Comparison of ENCODE assay signal across 11 cellular contexts in the genomic region with DNA sequence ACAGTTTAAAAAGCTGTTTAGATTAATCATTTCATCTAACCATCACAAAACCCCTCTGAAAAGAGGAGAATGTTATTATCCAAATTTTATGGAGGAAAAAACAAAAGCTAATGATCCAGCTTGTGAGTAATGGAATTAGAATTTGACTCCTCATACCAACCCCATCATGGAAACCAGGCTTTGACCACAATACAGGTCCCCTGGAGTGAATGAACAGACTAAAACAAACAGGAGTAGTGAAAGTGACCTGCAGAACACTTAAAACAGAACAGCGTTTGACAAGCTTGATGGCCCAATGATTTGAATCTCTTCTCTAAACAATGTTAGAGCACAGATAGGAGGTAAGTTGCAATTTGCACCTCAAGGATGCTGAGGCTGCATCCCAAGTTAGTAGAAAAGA.
DNase-seq lines count a peak whose midpoint lies in the region; ATAC-seq and TF ChIP-seq lines count a peak whose summit lies in the region.
"Had no signal": no experiment of that assay in that cellular context is flagged by ENCODE, and none has a peak within 500 bp of the region (broad histone marks: within the 10 kb centered on the region; RNA-seq: fewer than 3 reads in every experiment).

No MANE protein-coding gene starts in this region.

- H3K36me3 ChIP-seq in GM23338 (ENCODE audit: insufficient read depth) (no peaks in the 10 kb centered on the region), hepatocyte (replicated peaks; ENCODE audit: insufficient read depth, low read depth) (no peaks in the 10 kb centered on the region)
- H3K36me3 ChIP-seq: thyroid gland had no signal

- WGBS in hepatocyte (ENCODE audit: low lambda C conversion rate, missing lambda C conversion rate), result 24% methylated on average over 1 of the region's 1 CpG

- H3K9me2 ChIP-seq in GM23338 (ENCODE audit: insufficient read depth) (no peaks in the 10 kb centered on the region), hepatocyte (replicated peaks; ENCODE audit: insufficient read depth) (no peaks in the 10 kb centered on the region)

- ATAC-seq in GM23338 (no peak), HG02610 (IDR thresholded peaks at IDR 0.05; ENCODE audit: unreplicated experiment) (no peak)

- peaks cover 3% of the 10 kb centered on the region; the same call in 2 of the 3 replicates for H3K9me3 Mint-ChIP-seq in GM23338

- no peak overlapping the region for H3K27ac Mint-ChIP-seq in GM23338
- H3K27ac Mint-ChIP-seq: activated naive CD8-positive, alpha-beta T cell had no signal

- TF ChIP-seq CTCF in GM23338 (conservative IDR thresholded peaks at IDR 0.05; ENCODE audit: low read depth in 2 of 2) (no peak), hepatocyte (IDR thresholded peaks at IDR 0.05; ENCODE audit: poor library complexity) (no peak)

- H3K27ac ChIP-seq in GM23338 (ENCODE audit: low read depth) (no peak overlapping the region), hepatocyte (no peak overlapping the region)
- H3K27ac ChIP-seq: thyroid gland had no signal

- no peaks in the 10 kb centered on the region for H3K27me3 ChIP-seq in GM23338 (ENCODE audit: insufficient read depth)
- no peaks in the 10 kb centered on the region for H3K27me3 ChIP-seq in hepatocyte
- H3K27me3 ChIP-seq: thyroid gland had no signal

- H3F3A ChIP-seq in GM23338 (replicated peaks; ENCODE audit: low read depth), result no peaks in the 10 kb centered on the region

- peaks cover 7% of the 10 kb centered on the region for H3K9me3 ChIP-seq in hepatocyte (ENCODE audit: low read depth)
- H3K9me3 ChIP-seq: thyroid gland had no signal

- H2AFZ ChIP-seq in GM23338 (no peak overlapping the region), hepatocyte (no peak overlapping the region)

- H4K20me1 ChIP-seq in GM23338 (replicated peaks; ENCODE audit: insufficient read depth) (no peaks in the 10 kb centered on the region), hepatocyte (ENCODE audit: insufficient read depth, poor library complexity, severe bottlenecking) (no peaks in the 10 kb centered on the region)

- H3K27me3 Mint-ChIP-seq in GM23338 (ENCODE audit: insufficient read depth, low read depth, poor library complexity), result no peaks in the 10 kb centered on the region

- H3K79me2 ChIP-seq in GM23338 (replicated peaks; ENCODE audit: insufficient read depth) (no peaks in the 10 kb centered on the region), hepatocyte (no peaks in the 10 kb centered on the region)

- H3K36me3 Mint-ChIP-seq in GM23338 (ENCODE audit: low read depth), result no peaks in the 10 kb centered on the region; the same call in 2 of the 3 replicates

- no peak overlapping the region for H3K4me3 ChIP-seq in GM23338
- H3K4me3 ChIP-seq in hepatocyte, result no peak overlapping the region
- H3K4me3 ChIP-seq: thyroid gland had no signal

- H3K4me3 Mint-ChIP-seq in GM23338, result no peak overlapping the region
- H3K4me3 Mint-ChIP-seq: activated naive CD8-positive, alpha-beta T cell had no signal

- H3K4me1 Mint-ChIP-seq in GM23338, result peaks cover 10% of the 10 kb centered on the region; the same call in 2 of the 3 replicates

- DNase-seq in GM23338 (ENCODE audit: low spot score) (peak; percentile 28), NCI-H69 (lab: John Stamatoyannopoulos, UW) (peak; percentile 91), fibroblast of gingiva (ENCODE audit: low read depth) (peak; percentile 67), renal cortical epithelial cell (ENCODE audit: low read depth) (peak; percentile 99), hepatocyte (ENCODE audit: low spot score) (no peak)
- DNase-seq in activated CD4-positive, alpha-beta T cell treated with anti-CD3 and anti-CD28 coated beads, Interleukin-2, amount 50 U/mL, for 4 hours, result no peak
- DNase-seq: activated CD4-positive, alpha-beta T cell treated with anti-CD3 and anti-CD28 coated beads, Interleukin-2, amount 50 U/mL, for 1 hour; NCI-H774; thyroid gland had no signal

- H3K4me2 ChIP-seq in GM23338, result no peak overlapping the region
- no peak overlapping the region for H3K4me2 ChIP-seq in hepatocyte

- no peaks in the 10 kb centered on the region for H3K4me1 ChIP-seq in GM23338 (ENCODE audit: insufficient read depth)
- no peaks in the 10 kb centered on the region for H3K4me1 ChIP-seq in hepatocyte (ENCODE audit: insufficient read depth)
- H3K4me1 ChIP-seq: thyroid gland had no signal

TF ChIP-seq in GM23338, 12 proteins besides CTCF, POLR2A, EP300 and RAD21 (continues in another document):
- TF ChIP-seq, protein P1, sequence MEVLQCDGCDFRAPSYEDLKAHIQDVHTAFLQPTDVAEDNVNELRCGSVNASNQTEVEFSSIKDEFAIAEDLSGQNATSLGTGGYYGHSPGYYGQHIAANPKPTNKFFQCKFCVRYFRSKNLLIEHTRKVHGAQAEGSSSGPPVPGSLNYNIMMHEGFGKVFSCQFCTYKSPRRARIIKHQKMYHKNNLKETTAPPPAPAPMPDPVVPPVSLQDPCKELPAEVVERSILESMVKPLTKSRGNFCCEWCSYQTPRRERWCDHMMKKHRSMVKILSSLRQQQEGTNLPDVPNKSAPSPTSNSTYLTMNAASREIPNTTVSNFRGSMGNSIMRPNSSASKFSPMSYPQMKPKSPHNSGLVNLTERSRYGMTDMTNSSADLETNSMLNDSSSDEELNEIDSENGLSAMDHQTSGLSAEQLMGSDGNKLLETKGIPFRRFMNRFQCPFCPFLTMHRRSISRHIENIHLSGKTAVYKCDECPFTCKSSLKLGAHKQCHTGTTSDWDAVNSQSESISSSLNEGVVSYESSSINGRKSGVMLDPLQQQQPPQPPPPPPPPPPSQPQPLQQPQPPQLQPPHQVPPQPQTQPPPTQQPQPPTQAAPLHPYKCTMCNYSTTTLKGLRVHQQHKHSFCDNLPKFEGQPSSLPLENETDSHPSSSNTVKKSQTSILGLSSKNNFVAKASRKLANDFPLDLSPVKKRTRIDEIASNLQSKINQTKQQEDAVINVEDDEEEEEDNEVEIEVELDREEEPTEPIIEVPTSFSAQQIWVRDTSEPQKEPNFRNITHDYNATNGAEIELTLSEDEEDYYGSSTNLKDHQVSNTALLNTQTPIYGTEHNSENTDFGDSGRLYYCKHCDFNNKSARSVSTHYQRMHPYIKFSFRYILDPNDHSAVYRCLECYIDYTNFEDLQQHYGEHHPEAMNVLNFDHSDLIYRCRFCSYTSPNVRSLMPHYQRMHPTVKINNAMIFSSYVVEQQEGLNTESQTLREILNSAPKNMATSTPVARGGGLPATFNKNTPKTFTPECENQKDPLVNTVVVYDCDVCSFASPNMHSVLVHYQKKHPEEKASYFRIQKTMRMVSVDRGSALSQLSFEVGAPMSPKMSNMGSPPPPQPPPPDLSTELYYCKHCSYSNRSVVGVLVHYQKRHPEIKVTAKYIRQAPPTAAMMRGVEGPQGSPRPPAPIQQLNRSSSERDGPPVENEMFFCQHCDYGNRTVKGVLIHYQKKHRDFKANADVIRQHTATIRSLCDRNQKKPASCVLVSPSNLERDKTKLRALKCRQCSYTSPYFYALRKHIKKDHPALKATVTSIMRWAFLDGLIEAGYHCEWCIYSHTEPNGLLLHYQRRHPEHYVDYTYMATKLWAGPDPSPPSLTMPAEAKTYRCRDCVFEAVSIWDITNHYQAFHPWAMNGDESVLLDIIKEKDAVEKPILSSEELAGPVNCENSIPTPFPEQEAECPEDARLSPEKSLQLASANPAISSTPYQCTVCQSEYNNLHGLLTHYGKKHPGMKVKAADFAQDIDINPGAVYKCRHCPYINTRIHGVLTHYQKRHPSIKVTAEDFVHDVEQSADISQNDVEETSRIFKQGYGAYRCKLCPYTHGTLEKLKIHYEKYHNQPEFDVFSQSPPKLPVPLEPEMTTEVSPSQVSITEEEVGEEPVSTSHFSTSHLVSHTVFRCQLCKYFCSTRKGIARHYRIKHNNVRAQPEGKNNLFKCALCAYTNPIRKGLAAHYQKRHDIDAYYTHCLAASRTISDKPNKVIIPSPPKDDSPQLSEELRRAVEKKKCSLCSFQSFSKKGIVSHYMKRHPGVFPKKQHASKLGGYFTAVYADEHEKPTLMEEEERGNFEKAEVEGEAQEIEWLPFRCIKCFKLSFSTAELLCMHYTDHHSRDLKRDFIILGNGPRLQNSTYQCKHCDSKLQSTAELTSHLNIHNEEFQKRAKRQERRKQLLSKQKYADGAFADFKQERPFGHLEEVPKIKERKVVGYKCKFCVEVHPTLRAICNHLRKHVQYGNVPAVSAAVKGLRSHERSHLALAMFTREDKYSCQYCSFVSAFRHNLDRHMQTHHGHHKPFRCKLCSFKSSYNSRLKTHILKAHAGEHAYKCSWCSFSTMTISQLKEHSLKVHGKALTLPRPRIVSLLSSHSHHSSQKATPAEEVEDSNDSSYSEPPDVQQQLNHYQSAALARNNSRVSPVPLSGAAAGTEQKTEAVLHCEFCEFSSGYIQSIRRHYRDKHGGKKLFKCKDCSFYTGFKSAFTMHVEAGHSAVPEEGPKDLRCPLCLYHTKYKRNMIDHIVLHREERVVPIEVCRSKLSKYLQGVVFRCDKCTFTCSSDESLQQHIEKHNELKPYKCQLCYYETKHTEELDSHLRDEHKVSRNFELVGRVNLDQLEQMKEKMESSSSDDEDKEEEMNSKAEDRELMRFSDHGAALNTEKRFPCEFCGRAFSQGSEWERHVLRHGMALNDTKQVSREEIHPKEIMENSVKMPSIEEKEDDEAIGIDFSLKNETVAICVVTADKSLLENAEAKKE (CRISPR knock-in tag; IDR thresholded peaks at IDR 0.05), result no peak
- TF ChIP-seq JUNB (IDR thresholded peaks at IDR 0.05; ENCODE audit: unreplicated experiment) (no peak), EZH2 (IDR thresholded peaks at IDR 0.05; ENCODE audit: low read depth, unreplicated experiment) (no peak), EZH2phosphoT487 (IDR thresholded peaks at IDR 0.05; ENCODE audit: unreplicated experiment) (no peak), STAT1 (IDR thresholded peaks at IDR 0.05; ENCODE audit: unreplicated experiment) (no peak), NANOG (IDR thresholded peaks at IDR 0.05; ENCODE audit: borderline replicate concordance) (no peak), ZNF331 (CRISPR knock-in tag; IDR thresholded peaks at IDR 0.05; ENCODE audit: low read depth) (no peak)
- TF ChIP-seq, protein P2, sequence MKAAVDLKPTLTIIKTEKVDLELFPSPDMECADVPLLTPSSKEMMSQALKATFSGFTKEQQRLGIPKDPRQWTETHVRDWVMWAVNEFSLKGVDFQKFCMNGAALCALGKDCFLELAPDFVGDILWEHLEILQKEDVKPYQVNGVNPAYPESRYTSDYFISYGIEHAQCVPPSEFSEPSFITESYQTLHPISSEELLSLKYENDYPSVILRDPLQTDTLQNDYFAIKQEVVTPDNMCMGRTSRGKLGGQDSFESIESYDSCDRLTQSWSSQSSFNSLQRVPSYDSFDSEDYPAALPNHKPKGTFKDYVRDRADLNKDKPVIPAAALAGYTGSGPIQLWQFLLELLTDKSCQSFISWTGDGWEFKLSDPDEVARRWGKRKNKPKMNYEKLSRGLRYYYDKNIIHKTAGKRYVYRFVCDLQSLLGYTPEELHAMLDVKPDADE (IDR thresholded peaks at IDR 0.05), result no peak

Comparison
In these comparisons a context has a peak if more than half of its experiments do, and no peak if none do; other contexts are left out.
1. DNase-seq: peak in GM23338 (single experiment), NCI-H69 (single experiment), fibroblast of gingiva (single experiment) and renal cortical epithelial cell (single experiment); none in hepatocyte (single experiment) and activated CD4-positive, alpha-beta T cell treated with anti-CD3 and anti-CD28 coated beads, Interleukin-2, amount 50 U/mL, for 4 hours (0 of 2).